ENCODE assay signal across 8 cellular contexts in genomic region chr2:101001713-101002561, GRCh38. TPM values are rescaled to one million over a fixed set of nuclear protein-coding genes. Genes with fewer than 3 reads are reported as not detected.
DNase-seq lines count a peak whose midpoint lies in the region; ATAC-seq lines count a peak whose summit lies in the region.

Gene RPL31, plus strand, starts transcription at chr2:101002289. Its CDS starts 413 bp downstream, at chr2:101002702.

- peak; percentile 94 for ATAC-seq in GM21381 (IDR thresholded peaks at IDR 0.05; ENCODE audit: unreplicated experiment)
- ATAC-seq in activated CD8-positive, alpha-beta memory T cell treated with anti-CD3 and anti-CD28 coated beads, Interleukin-2, amount 10 ng/mL, durations not matched to agents 7 days and 5 days = peak; percentile 96

- H3K4me2 ChIP-seq in mesenchymal stem cell (ENCODE audit: low read length, poor library complexity, severe bottlenecking) = peak within 1 kb of the TSS; percentile 63

- H3K36me3 ChIP-seq in NT2/D1 (ENCODE audit: insufficient read depth, insufficient read length, low read length) (peaks cover 47% of the 10 kb centered on the region), endocrine pancreas (ENCODE audit: control insufficient read depth, insufficient read depth, low read length) (peaks cover 10% of the 10 kb centered on the region), mesenchymal stem cell (ENCODE audit: control insufficient read depth in 1 of 2, insufficient read depth in 2 of 2, low read depth in 1 of 2, low read length in 2 of 2) (peaks cover 14 to 38% of the 10 kb centered on the region in 2 experiments)

- peak within 1 kb of the TSS; percentile 46 to 77 for H3K14ac ChIP-seq in mesenchymal stem cell (ENCODE audit: low read length in 2 of 2)

- H3K4me3 ChIP-seq in NT2/D1 (ENCODE audit: insufficient read length, low read depth) (peak within 1 kb of the TSS; percentile 97), endocrine pancreas (ENCODE audit: control insufficient read depth, insufficient read depth, low read length) (peak within 1 kb of the TSS; percentile 87), mesenchymal stem cell (ENCODE audit: insufficient read depth in 1 of 2, low read depth in 1 of 2, low read length in 2 of 2) (peak within 1 kb of the TSS; percentile 84 to 98)

- H3K4me1 ChIP-seq in NT2/D1 (ENCODE audit: insufficient read depth, insufficient read length) = peaks cover 7% of the 10 kb centered on the region
- peaks cover 5% of the 10 kb centered on the region for H3K4me1 ChIP-seq in endocrine pancreas (ENCODE audit: control insufficient read depth, insufficient read depth, low read length)
- H3K4me1 ChIP-seq in mesenchymal stem cell (ENCODE audit: control insufficient read depth, insufficient read depth, low read depth, low read length) = peaks cover 17% of the 10 kb centered on the region

- H2BK15ac ChIP-seq in mesenchymal stem cell (ENCODE audit: low read depth, poor library complexity, severe bottlenecking) = peak within 1 kb of the TSS; percentile 55

- peak within 1 kb of the TSS; percentile 57 to 96 for H3K4ac ChIP-seq in mesenchymal stem cell (ENCODE audit: low read depth in 1 of 2, low read length in 2 of 2)

- H4K8ac ChIP-seq in mesenchymal stem cell (ENCODE audit: low read length) = peak within 1 kb of the TSS; percentile 100

- H2BK12ac ChIP-seq in mesenchymal stem cell (ENCODE audit: low read length in 2 of 2) = peak within 1 kb of the TSS; percentile 9 to 29

- DNase-seq in COR-L47 (lab: John Stamatoyannopoulos, UW) = peak; percentile 94
- DNase-seq in HUDEP-2 (lab: John Stamatoyannopoulos, UW; ENCODE audit: unreplicated experiment in 76 of 76) = peak; percentile 13 to 96 (median 92)
- peak; percentile 96 for DNase-seq in NT2/D1 (ENCODE audit: low read depth, low spot score)
- peak; percentile 98 for DNase-seq in activated CD8-positive, alpha-beta memory T cell treated with anti-CD3 and anti-CD28 coated beads, Interleukin-2, amount 10 ng/mL, durations not matched to agents 7 days and 5 days
- DNase-seq in mesenchymal stem cell = peak; percentile 97
- peak; percentile 89 for DNase-seq in stimulated activated CD8-positive, alpha-beta memory T cell treated with anti-CD3 and anti-CD28 coated beads, Interleukin-12 subunit alpha, Interleukin-12 subunit beta, amount 100 ng/mL, for 4 hours (ENCODE audit: low read depth)

- peaks cover 42% of the 10 kb centered on the region for H3K4me1 Mint-ChIP-seq in activated CD8-positive, alpha-beta memory T cell treated with anti-CD3 and anti-CD28 coated beads, Interleukin-2, amount 10 ng/mL, durations not matched to agents 7 days and 5 days

- H2AFZ ChIP-seq in mesenchymal stem cell (ENCODE audit: low read depth, low read length) = peak within 1 kb of the TSS; percentile 97

- H3K27ac Mint-ChIP-seq in activated CD8-positive, alpha-beta memory T cell treated with anti-CD3 and anti-CD28 coated beads, Interleukin-2, amount 10 ng/mL, durations not matched to agents 7 days and 5 days = peak within 1 kb of the TSS; percentile 94

- peak within 1 kb of the TSS; percentile 93 to 98 for H3K18ac ChIP-seq in mesenchymal stem cell (ENCODE audit: low read depth in 1 of 2, low read length in 2 of 2)

- H3K23ac ChIP-seq in mesenchymal stem cell (ENCODE audit: low read length in 2 of 2) = peak within 1 kb of the TSS; percentile 45 to 81

- peak within 1 kb of the TSS; percentile 89 for H2BK5ac ChIP-seq in mesenchymal stem cell (ENCODE audit: low read depth, low read length, poor library complexity, severe bottlenecking)

- no peaks in the 10 kb centered on the region for H3K27me3 Mint-ChIP-seq in activated CD8-positive, alpha-beta memory T cell treated with anti-CD3 and anti-CD28 coated beads, Interleukin-2, amount 10 ng/mL, durations not matched to agents 7 days and 5 days

- peak within 1 kb of the TSS; percentile 54 for H2BK120ac ChIP-seq in mesenchymal stem cell (ENCODE audit: low read depth, low read length)

- H3K27ac ChIP-seq in mesenchymal stem cell (ENCODE audit: low read length, poor library complexity, severe bottlenecking) = peak within 1 kb of the TSS; percentile 95

- H3K9me3 ChIP-seq in NT2/D1 (ENCODE audit: insufficient read depth, low read length) (no peaks in the 10 kb centered on the region), endocrine pancreas (ENCODE audit: control insufficient read depth, low read length) (no peaks in the 10 kb centered on the region), mesenchymal stem cell (ENCODE audit: control insufficient read depth, low read length) (no peaks in the 10 kb centered on the region)

- H3K27me3 ChIP-seq in NT2/D1 (ENCODE audit: insufficient read depth, insufficient read length) (peaks cover 4% of the 10 kb centered on the region), endocrine pancreas (ENCODE audit: control insufficient read depth, insufficient read depth, low read length) (no peaks in the 10 kb centered on the region), mesenchymal stem cell (ENCODE audit: control insufficient read depth in 1 of 2, insufficient read depth in 1 of 2, low read length in 2 of 2) (no peaks in the 10 kb centered on the region)

- peak within 1 kb of the TSS; percentile 97 for H3K4me3 Mint-ChIP-seq in activated CD8-positive, alpha-beta memory T cell treated with anti-CD3 and anti-CD28 coated beads, Interleukin-2, amount 10 ng/mL, durations not matched to agents 7 days and 5 days

- H3K9ac ChIP-seq in NT2/D1 (ENCODE audit: insufficient read length, low read depth) = peak within 1 kb of the TSS; percentile 98
- peak within 1 kb of the TSS; percentile 90 for H3K9ac ChIP-seq in endocrine pancreas (ENCODE audit: control insufficient read depth, insufficient read depth, low read length)
- H3K9ac ChIP-seq in mesenchymal stem cell (ENCODE audit: low read length) = peak within 1 kb of the TSS; percentile 99

- no peaks in the 10 kb centered on the region for H3K9me3 Mint-ChIP-seq in activated CD8-positive, alpha-beta memory T cell treated with anti-CD3 and anti-CD28 coated beads, Interleukin-2, amount 10 ng/mL, durations not matched to agents 7 days and 5 days (ENCODE audit: low read depth)

- WGBS in mesenchymal stem cell = 6% methylated on average over 48 of the region's 59 CpGs

- peak within 1 kb of the TSS; percentile 92 for H4K91ac ChIP-seq in mesenchymal stem cell (ENCODE audit: low read length)

- peaks cover 4% of the 10 kb centered on the region for H3K79me1 ChIP-seq in mesenchymal stem cell (replicated peaks; ENCODE audit: low read length, poor library complexity, severe bottlenecking)

- H3K36me3 Mint-ChIP-seq in activated CD8-positive, alpha-beta memory T cell treated with anti-CD3 and anti-CD28 coated beads, Interleukin-2, amount 10 ng/mL, durations not matched to agents 7 days and 5 days = peaks cover 47% of the 10 kb centered on the region

- CTCF ChIA-PET in activated CD8-positive, alpha-beta memory T cell treated with anti-CD3 and anti-CD28 coated beads, Interleukin-2, amount 10 ng/mL, durations not matched to agents 7 days and 5 days (lab: Charles Lee) = interaction anchor here (1.0 to 3.6 kb wide), 8 partner anchors 11 to 439 kb away, joined by 3 to 24 read pairs (median 3); partner anchors contain the start of genes PDCL3 and RNF149

- H2AK5ac ChIP-seq in mesenchymal stem cell (ENCODE audit: low read length, severe bottlenecking) = peak within 1 kb of the TSS; percentile 50

RNA-seq across cellular contexts. Expression of gene RPL31, which starts in this region (rescaled TPM):
- 1,000 to 10,000 TPM; 1,012 to 1,324 TPM for total RNA-seq in activated CD8-positive, alpha-beta memory T cell treated with anti-CD3 and anti-CD28 coated beads, Interleukin-2, amount 10 ng/mL, durations not matched to agents 7 days and 5 days
- 1,594 TPM for polyA plus RNA-seq in mesenchymal stem cell (2013, experiment 1 of 2)
- 1,456 TPM for polyA plus RNA-seq in mesenchymal stem cell (2013, experiment 2 of 2)

Comparison
In these comparisons a context has a peak if more than half of its experiments do, and no peak if none do; other contexts are left out.
1. Peak in every context shown above with its lines: DNase-seq, ATAC-seq, H3K4me3 ChIP-seq and H3K27ac ChIP-seq.